ENCODE assay signal across 23 cellular contexts in the genomic region with DNA sequence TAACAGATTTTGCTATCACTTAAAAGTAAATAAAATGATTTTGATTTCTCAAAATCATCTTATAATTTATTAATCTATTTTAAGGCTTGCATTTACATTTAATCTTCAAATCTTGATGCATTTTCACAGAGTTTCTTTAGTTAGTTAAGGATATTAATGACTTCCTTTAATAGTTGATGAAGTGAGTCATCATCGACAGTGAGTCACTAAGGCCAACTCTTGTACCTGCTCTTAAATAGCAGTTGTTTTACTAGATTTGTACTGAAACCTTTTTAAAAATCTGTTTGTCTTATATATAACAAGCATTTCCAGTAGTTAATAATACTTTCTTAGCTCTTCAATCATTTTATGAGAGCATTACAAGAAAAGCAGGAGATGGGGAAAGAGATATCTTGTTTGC.
A peak's percentile ranks its signal among the peaks of the same experiment; 100 is the strongest.
DNase-seq lines count a peak whose midpoint lies in the region; ATAC-seq, FAIRE-seq and TF ChIP-seq lines count a peak whose summit lies in the region.
"Had no signal": no experiment of that assay in that cellular context is flagged by ENCODE, and none has a peak within 500 bp of the region (broad histone marks: within the 10 kb centered on the region; RNA-seq: fewer than 3 reads in every experiment).

No MANE protein-coding gene starts in this region.

- WGBS in small intestine, 3 donors: 84 to 92% (median 88%) methylated on average over 1 of the region's 1 CpG

- H3K4me2 ChIP-seq in PC-3 (ENCODE audit: low read length): peak overlapping the region; percentile 51

- no peak overlapping the region for H2AFZ ChIP-seq in PC-3 (ENCODE audit: low read length)

- no peaks in the 10 kb centered on the region for H3K9me3 ChIP-seq in PC-3 (ENCODE audit: low read length)
- H3K9me3 ChIP-seq in left lung: no peaks in the 10 kb centered on the region
- H3K9me3 ChIP-seq in small intestine (ENCODE audit: control insufficient read depth, low read depth): no peaks in the 10 kb centered on the region
- H3K9me3 ChIP-seq: esophagus muscularis mucosa, HAP-1, heart left ventricle, lower lobe of right lung had no signal

- H3K79me2 ChIP-seq in PC-3 (ENCODE audit: low read length): no peaks in the 10 kb centered on the region

- no TSS peak for BruUV-seq in PC-3 (replicated peaks; lab: Mats Ljungman, UMichigan)

- H3K9ac ChIP-seq in PC-3 (ENCODE audit: low read length): no peak overlapping the region

- H3K4me3 ChIP-seq in PC-3 (ENCODE audit: low read length) (peak overlapping the region; percentile 24; the same call in 1 of the 2 replicates), epithelial cell of esophagus (ENCODE audit: low read length) (no peak overlapping the region), left lung (no peak overlapping the region), small intestine (ENCODE audit: low read depth in 1 of 2, low read length in 2 of 2) (no peak overlapping the region)
- H3K4me3 ChIP-seq: esophagus muscularis mucosa, HAP-1, heart left ventricle, lower lobe of right lung had no signal

- H3K27me3 ChIP-seq in PC-3 (ENCODE audit: low read length) (no peaks in the 10 kb centered on the region), left lung (no peaks in the 10 kb centered on the region), small intestine (ENCODE audit: control insufficient read depth in 2 of 2, insufficient read depth in 2 of 2, low read length in 2 of 2) (no peaks in the 10 kb centered on the region)
- H3K27me3 ChIP-seq: esophagus muscularis mucosa, heart left ventricle had no signal

- no peaks in the 10 kb centered on the region for H4K20me1 ChIP-seq in PC-3 (ENCODE audit: low read length)

- H3K4me1 ChIP-seq in PC-3 (ENCODE audit: insufficient read depth, low read length) (peaks cover 16% of the 10 kb centered on the region), left lung (no peaks in the 10 kb centered on the region), small intestine (ENCODE audit: control insufficient read depth in 2 of 2, insufficient read depth in 1 of 2, low read depth in 1 of 2, low read length in 1 of 2) (no peaks in the 10 kb centered on the region)
- H3K4me1 ChIP-seq: esophagus muscularis mucosa, HAP-1, heart left ventricle, lower lobe of right lung had no signal

- intact Hi-C loops in PC-3 (cut with micrococcal nuclease) (no loop called here), left lung (cut with DNase I) (no loop called here)

- peak overlapping the region; percentile 11; the same call in 1 of the 2 replicates for H3K27ac ChIP-seq in PC-3 (ENCODE audit: low read length)
- no peak overlapping the region for H3K27ac ChIP-seq in left lung
- no peak overlapping the region for H3K27ac ChIP-seq in small intestine (ENCODE audit: low read depth in 1 of 2, low read length in 1 of 2)
- H3K27ac ChIP-seq: esophagus muscularis mucosa, heart left ventricle, lower lobe of right lung had no signal

- ATAC-seq in PC-3 (peak; percentile 58), left lung (peak; percentile 68)
- ATAC-seq: lower lobe of right lung had no signal

- CTCF ChIA-PET in PC-3 (lab: Charles Lee): no interaction called here

- no peak for TF ChIP-seq CTCF in PC-3 (conservative IDR thresholded peaks at IDR 0.05; ENCODE audit: low read depth, low read length)
- TF ChIP-seq CTCF in epithelial cell of esophagus (IDR thresholded peaks at IDR 0.05; ENCODE audit: insufficient read depth, low read depth, low read length, missing control alignments): no peak
- TF ChIP-seq CTCF in left lung (IDR thresholded peaks at IDR 0.05): no peak

- DNase-seq in COLO829 (ENCODE audit: low spot score) (peak; percentile 12), PC-3 (peak; percentile 64), epithelial cell of esophagus (ENCODE audit: low read depth) (peak; percentile 57), left lung (no peak), small intestine (no peak), medulla oblongata (ENCODE audit: extremely low spot score) (no peak), DMS 273 (lab: John Stamatoyannopoulos, UW; ENCODE audit: unreplicated experiment) (no peak), NCI-H2081 (lab: John Stamatoyannopoulos, UW) (no peak)
- DNase-seq: activated B cell treated with CpG ODN at 0.5 μM for 24 hours; activated CD4-positive, alpha-beta T cell treated with anti-CD3 and anti-CD28 coated beads, Interleukin-2, amount 50 U/mL, for 48 hours; activated effector memory CD4-positive, alpha-beta T cell treated with Interleukin-2 at 50 U/mL for 16 hours; CD4-positive, CD25-positive, alpha-beta regulatory T cell; DMS79 treated with DMSO at 0.1 percent for 48 hours; heart left ventricle; KBM-7; lower lobe of right lung; MV-4-11; NCI-H187; NCI-H345; stimulated activated CD4-positive, alpha-beta T cell treated with anti-CD3 and anti-CD28 coated beads, Interleukin-12 subunit alpha, Interleukin-12 subunit beta, amount 100 ng/mL, for 4 hours; T-helper 9 cell had no signal

- no peaks in the 10 kb centered on the region for H3K9me2 ChIP-seq in PC-3 (replicated peaks; ENCODE audit: low read length)

- FAIRE-seq in small intestine (lab: Jason Lieb, UNC): no peak

- POLR2A ChIA-PET in PC-3 (lab: Charles Lee; ENCODE audit: unreplicated experiment): no interaction called here

- H3F3A ChIP-seq in PC-3 (ENCODE audit: low read length, unreplicated experiment): no peaks in the 10 kb centered on the region

- H3K36me3 ChIP-seq in PC-3 (ENCODE audit: low read depth, low read length): no peaks in the 10 kb centered on the region
- no peaks in the 10 kb centered on the region for H3K36me3 ChIP-seq in left lung
- no peaks in the 10 kb centered on the region for H3K36me3 ChIP-seq in small intestine (ENCODE audit: control insufficient read depth in 2 of 2, insufficient read depth in 2 of 2, low read length in 2 of 2)
- H3K36me3 ChIP-seq: esophagus muscularis mucosa, HAP-1, heart left ventricle, lower lobe of right lung had no signal

Comparison
In these comparisons a context has a peak if more than half of its experiments do, and no peak if none do; other contexts are left out.
1. DNase-seq: peak in COLO829 (single experiment), PC-3 (single experiment) and epithelial cell of esophagus (single experiment); none in left lung (0 of 2), small intestine (single experiment), medulla oblongata (single experiment), DMS 273 (single experiment) and NCI-H2081 (0 of 2).